31 cellular contexts compared by ENCODE assay signal in genomic region chr1:153213519-153213918, GRCh38. TPM values are rescaled to one million over a fixed set of nuclear protein-coding genes. Genes with fewer than 3 reads are reported as not detected.
"Had no signal": no experiment of that assay in that cellular context is flagged by ENCODE, and none has a peak within 500 bp of the region (broad histone marks: within the 10 kb centered on the region; RNA-seq: fewer than 3 reads in every experiment).

No MANE protein-coding gene starts in this region.

- FAIRE-seq: urothelium cell line had no signal

- H3K27me3 ChIP-seq: testis, thyroid gland, tibial nerve, transverse colon, upper lobe of left lung, uterus, vagina had no signal

- DNase-seq: stimulated activated CD4-positive, alpha-beta T cell treated with anti-CD3 and anti-CD28 coated beads, Interleukin-2, amount 100 ng/mL, for 48 hours; stimulated activated CD4-positive, alpha-beta T cell treated with anti-CD3 and anti-CD28 coated beads, Interleukin-4, amount 100 ng/mL, for 1 hour; stimulated activated CD4-positive, alpha-beta T cell treated with anti-CD3 and anti-CD28 coated beads, Interleukin-4, amount 100 ng/mL, for 24 hours; stimulated activated CD4-positive, alpha-beta T cell treated with anti-CD3 and anti-CD28 coated beads, Interleukin-4, amount 100 ng/mL, for 4 hours; stimulated activated CD8-positive, alpha-beta memory T cell treated with anti-CD3 and anti-CD28 coated beads, Interleukin-4, amount 100 ng/mL, for 48 hours; stimulated activated naive B cell treated with anti-CD40 and anti-IgM and Interleukin-4, amounts not matched to agents 10 μg/mL and 1 μg/mL and 100 μg/mL, for 72 hours; stimulated activated naive CD4-positive, alpha-beta T cell; stimulated activated naive CD4-positive, alpha-beta T cell treated with Interleukin-2 at 50 U/mL for 16 hours; stimulated activated naive CD8-positive, alpha-beta T cell treated with anti-CD3 and anti-CD28 coated beads, Interleukin-15, amount 100 ng/mL, for 72 hours; stimulated activated naive CD8-positive, alpha-beta T cell treated with anti-CD3 and anti-CD28 coated beads, Interleukin-15, Interleukin-2, amounts not matched to agents 100 U/mL and 50 U/mL, for 24 hours; stomach; substantia nigra; testis; thyroid gland; tibial artery; transverse colon; trophoblast cell; upper lobe of left lung; upper lobe of right lung; uterus had no signal

- H3K4me3 ChIP-seq: stomach, suprapubic skin, testis, thoracic aorta, thyroid gland, tibial artery, tibial nerve, transverse colon, upper lobe of left lung, upper lobe of right lung, uterus, vagina had no signal

- H3K9me3 ChIP-seq: stomach, suprapubic skin, testis, thoracic aorta, thyroid gland, tibial artery, tibial nerve, transverse colon, upper lobe of left lung, upper lobe of right lung, uterus, vagina had no signal

- ATAC-seq: stimulated activated effector memory CD8-positive, alpha-beta T cell treated with anti-CD3 and anti-CD28 coated beads, Interleukin-12 subunit alpha, Interleukin-12 subunit beta, amount 100 ng/mL, for 72 hours; stimulated activated memory B cell treated with anti-CD40 and anti-IgM and Interleukin-4, amounts not matched to agents 10 μg/mL and 1 μg/mL and 100 μg/mL, for 72 hours; stimulated activated naive B cell treated with anti-CD40 and anti-IgM and Interleukin-4, amounts not matched to agents 10 μg/mL and 1 μg/mL and 100 μg/mL, for 72 hours; stimulated activated naive CD8-positive, alpha-beta T cell treated with anti-CD3 and anti-CD28 coated beads, Interleukin-15, amount 100 ng/mL, for 72 hours; stimulated activated naive CD8-positive, alpha-beta T cell treated with anti-CD3 and anti-CD28 coated beads, Interleukin-15, Interleukin-2, amounts not matched to agents 100 U/mL and 50 U/mL, for 24 hours; upper lobe of right lung had no signal

- H3K36me3 ChIP-seq: stomach, suprapubic skin, thoracic aorta, thyroid gland, tibial artery, tibial nerve, transverse colon, upper lobe of left lung, upper lobe of right lung, uterus, vagina had no signal

- H3K4me1 ChIP-seq: stomach, suprapubic skin, testis, tibial artery, tibial nerve, transverse colon, upper lobe of left lung, upper lobe of right lung, uterus, vagina had no signal

- H3K27ac ChIP-seq: stomach, suprapubic skin, testis, thoracic aorta, thyroid gland, tibial artery, tibial nerve, transverse colon, upper lobe of left lung, upper lobe of right lung, uterus, vagina had no signal

RNA-seq across cellular contexts. Expression of gene PRR9, which starts 3.9 kb away (rescaled TPM):
- total RNA-seq: stomach, subcutaneous adipose tissue, thoracic aorta, thyroid gland, tibial nerve, transverse colon, upper lobe of left lung, upper lobe of right lung, ureter, urinary bladder, uterus, vagina had no signal
- polyA plus RNA-seq: stomach, urinary bladder had no signal

RNA-seq across cellular contexts. Expression of gene LELP1, which starts 10.3 kb away (rescaled TPM):
- total RNA-seq: stomach, subcutaneous adipose tissue, suprapubic skin, temporal lobe, thoracic aorta, tibial nerve, transverse colon, upper lobe of left lung, upper lobe of right lung, ureter, urinary bladder, uterus, vagina had no signal
- polyA plus RNA-seq: stomach, urinary bladder had no signal

RNA-seq across cellular contexts. Expression of gene LORICRIN, which starts 46.0 kb away (rescaled TPM):
- total RNA-seq: stomach, subcutaneous adipose tissue, thoracic aorta, thyroid gland, transverse colon, upper lobe of left lung, upper lobe of right lung, ureter, urinary bladder, uterus, vagina had no signal
- polyA plus RNA-seq: stomach, urinary bladder had no signal
